ENCODE assay signal across 8 cellular contexts in the genomic region with DNA sequence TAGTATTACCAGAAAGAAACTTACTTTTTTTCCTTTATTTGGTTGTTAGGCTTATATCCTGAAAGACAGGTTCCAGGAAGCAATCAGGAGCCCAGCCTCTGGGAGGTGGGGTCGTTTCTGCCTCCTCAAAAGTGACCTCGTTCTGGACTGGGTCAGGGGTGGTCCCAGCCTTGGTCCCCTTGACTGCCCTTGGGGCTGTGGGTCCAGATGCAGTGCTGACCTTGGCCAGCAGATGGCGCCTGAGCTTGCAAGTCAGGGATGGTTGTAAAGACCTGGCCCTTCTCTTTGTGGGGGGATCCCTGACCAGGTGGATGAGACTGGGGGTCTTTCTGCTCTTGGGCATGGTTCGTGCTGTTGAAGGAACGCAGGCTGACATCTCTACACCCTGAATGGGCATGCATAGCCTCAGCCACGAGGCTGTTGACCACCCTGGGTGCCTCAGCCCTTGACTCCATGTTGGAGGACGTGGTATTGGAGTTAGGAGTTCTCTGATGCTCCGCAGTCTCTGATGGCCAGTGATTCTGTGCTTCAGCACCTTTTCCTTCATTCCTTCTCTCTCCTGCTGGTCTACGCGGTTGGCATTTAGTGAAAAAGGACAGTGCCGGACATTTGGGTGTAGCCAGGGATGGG.
DNase-seq lines count a peak whose midpoint lies in the region; ATAC-seq and TF ChIP-seq lines count a peak whose summit lies in the region.

No MANE protein-coding gene starts in this region.

- no peak overlapping the region for H3K27ac Mint-ChIP-seq in HFFc6
- H3K27ac Mint-ChIP-seq in effector memory CD8-positive, alpha-beta T cell, result no peak overlapping the region
- no peak overlapping the region for H3K27ac Mint-ChIP-seq in memory B cell

- DNase-seq in DMS79 treated with DMSO at 0.1 percent for 48 hours (lab: John Stamatoyannopoulos, UW) (peak; percentile 57), DMS79 (lab: John Stamatoyannopoulos, UW) (no peak), HFFc6 (peak; percentile 31), NCI-H2107 treated with DMSO at 0.1 percent for 48 hours (lab: John Stamatoyannopoulos, UW; ENCODE audit: unreplicated experiment) (peak; percentile 41), memory B cell (ENCODE audit: low spot score in 2 of 2) (peak; percentile 65 to 75)
- DNase-seq in activated CD8-positive, alpha-beta memory T cell treated with anti-CD3 and anti-CD28 coated beads for 24 hours, result peak; percentile 92
- peak; percentile 67 to 74 (median 69) for DNase-seq in effector memory CD8-positive, alpha-beta T cell
- DNase-seq in stimulated activated CD8-positive, alpha-beta memory T cell treated with anti-CD3 and anti-CD28 coated beads, Interleukin-15, amount 100 ng/mL, for 1 hour (ENCODE audit: low read depth), result peak; percentile 71

- ATAC-seq in effector memory CD8-positive, alpha-beta T cell (replicated peaks), result peak; percentile 58
- peak; percentile 49 for ATAC-seq in memory B cell (ENCODE audit: low read depth)

- H3K27me3 Mint-ChIP-seq in HFFc6 (ENCODE audit: insufficient read depth), result no peaks in the 10 kb centered on the region; the same call in 1 of the 2 replicates
- no peaks in the 10 kb centered on the region for H3K27me3 Mint-ChIP-seq in effector memory CD8-positive, alpha-beta T cell
- H3K27me3 Mint-ChIP-seq in memory B cell, result no peaks in the 10 kb centered on the region

- H3K4me1 Mint-ChIP-seq in HFFc6 (ENCODE audit: low read depth) (peaks cover 14% of the 10 kb centered on the region), memory B cell (peaks cover 7% of the 10 kb centered on the region)
- no peaks in the 10 kb centered on the region for H3K4me1 Mint-ChIP-seq in effector memory CD8-positive, alpha-beta T cell (ENCODE audit: low read depth in 2 of 2)

- peak; percentile 99 for TF ChIP-seq CTCF in HFFc6 (IDR thresholded peaks at IDR 0.05)

- H3K4me3 Mint-ChIP-seq in HFFc6 (no peak overlapping the region), memory B cell (no peak overlapping the region)
- H3K4me3 Mint-ChIP-seq in effector memory CD8-positive, alpha-beta T cell, result no peak overlapping the region

- H3K9me3 Mint-ChIP-seq in HFFc6 (no peaks in the 10 kb centered on the region), memory B cell (peaks cover 9% of the 10 kb centered on the region)
- H3K9me3 Mint-ChIP-seq in effector memory CD8-positive, alpha-beta T cell, result no peaks in the 10 kb centered on the region

- H3K36me3 Mint-ChIP-seq in HFFc6 (ENCODE audit: low read depth) (no peaks in the 10 kb centered on the region), memory B cell (peaks cover 31% of the 10 kb centered on the region)
- peaks cover 5% of the 10 kb centered on the region for H3K36me3 Mint-ChIP-seq in effector memory CD8-positive, alpha-beta T cell (ENCODE audit: insufficient read depth)
